Comparison of ENCODE assay signal across 8 cellular contexts in genomic region chrX:112841820-112842157, GRCh38. TPM values are rescaled to one million over a fixed set of nuclear protein-coding genes. Genes with fewer than 3 reads are reported as not detected.
A peak's percentile ranks its signal among the peaks of the same experiment; 100 is the strongest.
DNase-seq lines count a peak whose midpoint lies in the region; ATAC-seq and TF ChIP-seq lines count a peak whose summit lies in the region.

No MANE protein-coding gene starts in this region.

- peak overlapping the region; percentile 90 for H3K4me3 Mint-ChIP-seq in activated B cell treated with CpG ODN at 0.5 μM for 24 hours
- H3K4me3 Mint-ChIP-seq in stimulated activated memory B cell treated with anti-CD40 and anti-IgM and Interleukin-4, amounts not matched to agents 10 μg/mL and 1 μg/mL and 100 μg/mL, for 72 hours: peak overlapping the region; percentile 97

- H3K9me3 Mint-ChIP-seq in activated B cell treated with CpG ODN at 0.5 μM for 24 hours: no peaks in the 10 kb centered on the region
- no peaks in the 10 kb centered on the region for H3K9me3 Mint-ChIP-seq in stimulated activated memory B cell treated with anti-CD40 and anti-IgM and Interleukin-4, amounts not matched to agents 10 μg/mL and 1 μg/mL and 100 μg/mL, for 72 hours

- TF ChIP-seq CTCF in HFF-Myc (IDR thresholded peaks at IDR 0.05; ENCODE audit: low read depth, low read length, missing control alignments) (no peak), activated B cell treated with CpG ODN at 0.5 μM for 24 hours (IDR thresholded peaks at IDR 0.05) (no peak)

- CTCF ChIA-PET in activated B cell treated with CpG ODN at 0.5 μM for 24 hours (lab: Charles Lee): no interaction called here

- peaks cover 8% of the 10 kb centered on the region for H3K4me1 Mint-ChIP-seq in activated B cell treated with CpG ODN at 0.5 μM for 24 hours
- H3K4me1 Mint-ChIP-seq in stimulated activated memory B cell treated with anti-CD40 and anti-IgM and Interleukin-4, amounts not matched to agents 10 μg/mL and 1 μg/mL and 100 μg/mL, for 72 hours: peaks cover 12% of the 10 kb centered on the region

- H3K9me3 ChIP-seq in iPS-18a (ENCODE audit: control insufficient read depth, low read depth, low read length): no peaks in the 10 kb centered on the region

- H3K4me1 ChIP-seq in iPS-18a (ENCODE audit: control insufficient read depth, low read depth, low read length): peaks cover 9% of the 10 kb centered on the region

- peaks cover 6% of the 10 kb centered on the region for H3K36me3 Mint-ChIP-seq in activated B cell treated with CpG ODN at 0.5 μM for 24 hours (ENCODE audit: low read depth)
- no peaks in the 10 kb centered on the region for H3K36me3 Mint-ChIP-seq in stimulated activated memory B cell treated with anti-CD40 and anti-IgM and Interleukin-4, amounts not matched to agents 10 μg/mL and 1 μg/mL and 100 μg/mL, for 72 hours

- ATAC-seq in activated B cell treated with CpG ODN at 0.5 μM for 24 hours (ENCODE audit: low read depth): no peak
- ATAC-seq in stimulated activated memory B cell treated with anti-CD40 and anti-IgM and Interleukin-4, amounts not matched to agents 10 μg/mL and 1 μg/mL and 100 μg/mL, for 72 hours: no peak

- H3K27me3 ChIP-seq in iPS-18a (ENCODE audit: control insufficient read depth, insufficient read depth, low read length): peaks cover 32% of the 10 kb centered on the region

- H3K27me3 Mint-ChIP-seq in activated B cell treated with CpG ODN at 0.5 μM for 24 hours: no peaks in the 10 kb centered on the region
- no peaks in the 10 kb centered on the region for H3K27me3 Mint-ChIP-seq in stimulated activated memory B cell treated with anti-CD40 and anti-IgM and Interleukin-4, amounts not matched to agents 10 μg/mL and 1 μg/mL and 100 μg/mL, for 72 hours

- POLR2A ChIA-PET in activated B cell treated with CpG ODN at 0.5 μM for 24 hours (lab: Charles Lee): interaction anchor here (0.8 kb wide), 1 partner anchor 9 kb away, joined by 3 read pairs; no protein-coding TSS in a partner anchor

- H3K27ac ChIP-seq in iPS-18a (ENCODE audit: low read length): no peak overlapping the region

- no peak overlapping the region for H3K27ac Mint-ChIP-seq in activated B cell treated with CpG ODN at 0.5 μM for 24 hours
- no peak overlapping the region for H3K27ac Mint-ChIP-seq in stimulated activated memory B cell treated with anti-CD40 and anti-IgM and Interleukin-4, amounts not matched to agents 10 μg/mL and 1 μg/mL and 100 μg/mL, for 72 hours

- no peaks in the 10 kb centered on the region for H3K36me3 ChIP-seq in iPS-18a (ENCODE audit: control insufficient read depth, low read depth, low read length)

- intact Hi-C loops in activated B cell treated with CpG ODN at 0.5 μM for 24 hours (cut with micrococcal nuclease): loop anchor here (1.0 to 5.0 kb wide), 4 partner anchors 80 to 1161 kb away; partner anchors contain the start of genes ALG13 and LHFPL1

- H3K4me3 ChIP-seq in HFF-Myc (replicated peaks; ENCODE audit: low read depth, low read length) (0 out of 2 replicates have a peak overlapping the region, but pooled peaks have one; percentile 15), iPS-18a (ENCODE audit: low read length) (peak overlapping the region; percentile 82)

- H3K9ac ChIP-seq in iPS-18a (ENCODE audit: low read length): no peak overlapping the region

- DNase-seq in HFF-Myc (ENCODE audit: extremely low read depth, low read depth) (no peak), activated B cell treated with CpG ODN at 0.5 μM for 24 hours (no peak), DMS79 (lab: John Stamatoyannopoulos, UW) (no peak), SW 1271 (lab: John Stamatoyannopoulos, UW) (no peak)
- no peak for DNase-seq in stimulated activated CD4-positive, alpha-beta T cell treated with anti-CD3 and anti-CD28 coated beads, Interleukin-4, amount 100 ng/mL, for 4 hours
- DNase-seq in activated CD4-positive, CD25-positive, alpha-beta regulatory T cell treated with anti-CD3 and anti-CD28 coated beads, Interleukin-2, amount 50 U/mL, for 72 hours: no peak

RNA-seq across cellular contexts. Expression of gene AMOT, which starts 1.2 kb away (rescaled TPM):
- 2.1 and 2.7 TPM in 2 replicates for total RNA-seq in activated B cell treated with CpG ODN at 0.5 μM for 24 hours
